ENCODE assay signal across 1 cellular context in genomic region chr1:248828845-248829244, GRCh38.
TF ChIP-seq lines count a peak whose summit lies in the region.

No MANE protein-coding gene starts in this region.

TF ChIP-seq in K562, 482 proteins besides CTCF, POLR2A, EP300 and RAD21 (continued from another document and continues in another):
- TF ChIP-seq CREB3 (tag; conservative IDR thresholded peaks at IDR 0.05; ENCODE audit: low read depth): no peak
- TF ChIP-seq L3MBTL2 (IDR thresholded peaks at IDR 0.05): no peak
- TF ChIP-seq NCOA6 (IDR thresholded peaks at IDR 0.05): no peak
- no peak for TF ChIP-seq KDM2B (CRISPR knock-in tag; IDR thresholded peaks at IDR 0.05)
- peak; percentile 65; the same call in 1 of the 2 replicates for TF ChIP-seq MYNN (IDR thresholded peaks at IDR 0.05)
- no peak for TF ChIP-seq MYNN (CRISPR knock-in tag; IDR thresholded peaks at IDR 0.05)
- TF ChIP-seq SFPQ (IDR thresholded peaks at IDR 0.05; ENCODE audit: low read depth, low read length): no peak
- TF ChIP-seq NFE2L1 (tag; IDR thresholded peaks at IDR 0.05; ENCODE audit: borderline replicate concordance, low read depth): no peak
- no peak for TF ChIP-seq UBTF (IDR thresholded peaks at IDR 0.05; ENCODE audit: borderline replicate concordance in 1 of 2, low read depth in 2 of 2, low read length in 2 of 2)
- no peak; the same call in 1 of the 2 replicates for TF ChIP-seq ESRRA (IDR thresholded peaks at IDR 0.05; ENCODE audit: borderline replicate concordance, low read depth)
- TF ChIP-seq GTF2B (IDR thresholded peaks at IDR 0.05; ENCODE audit: extremely low read depth, insufficient read length): no peak
- no peak for TF ChIP-seq MTF1 (CRISPR knock-in tag; IDR thresholded peaks at IDR 0.05; ENCODE audit: borderline replicate concordance)
- no peak for TF ChIP-seq FOXP1 (CRISPR knock-in tag; IDR thresholded peaks at IDR 0.05)
- no peak for TF ChIP-seq NR1H2 (CRISPR knock-in tag; IDR thresholded peaks at IDR 0.05)
- TF ChIP-seq CBX1 (IDR thresholded peaks at IDR 0.05; ENCODE audit: low read depth): no peak
- TF ChIP-seq TEAD2 (tag; IDR thresholded peaks at IDR 0.05): no peak
- no peak for TF ChIP-seq CHD2 (IDR thresholded peaks at IDR 0.05; ENCODE audit: low read depth, low read length)
- 0 out of 2 replicates have a peak, but pooled peaks have one; percentile 29 for TF ChIP-seq SMAD3 (CRISPR knock-in tag; conservative IDR thresholded peaks at IDR 0.05)
- TF ChIP-seq MYC (IDR thresholded peaks at IDR 0.05; ENCODE audit: low read depth, low read length): peak; percentile 40; the same call in 1 of the 2 replicates
- no peak for TF ChIP-seq MYC (CRISPR knock-in tag; IDR thresholded peaks at IDR 0.05; ENCODE audit: borderline replicate concordance, low read depth)
- no peak for TF ChIP-seq ZNF668 (CRISPR knock-in tag; IDR thresholded peaks at IDR 0.05)
- no peak for TF ChIP-seq FOXO4 (CRISPR knock-in tag; IDR thresholded peaks at IDR 0.05)
- TF ChIP-seq SMARCA4 (IDR thresholded peaks at IDR 0.05): peak; percentile 97
- TF ChIP-seq ETV5 (CRISPR knock-in tag; IDR thresholded peaks at IDR 0.05; ENCODE audit: low read depth): peak; percentile 76; the same call in 1 of the 2 replicates
- TF ChIP-seq HOMEZ (CRISPR knock-in tag; IDR thresholded peaks at IDR 0.05): no peak
- peak; percentile 68 for TF ChIP-seq TOE1 (IDR thresholded peaks at IDR 0.05; ENCODE audit: borderline replicate concordance)
- TF ChIP-seq TOE1 (CRISPR knock-in tag; IDR thresholded peaks at IDR 0.05; ENCODE audit: borderline replicate concordance, low read depth): no peak
- no peak for TF ChIP-seq SAFB (IDR thresholded peaks at IDR 0.05; ENCODE audit: borderline replicate concordance, low read depth, low read length)
- TF ChIP-seq CCAR2 (IDR thresholded peaks at IDR 0.05; ENCODE audit: low read depth, low read length): no peak
- no peak for TF ChIP-seq NKRF (IDR thresholded peaks at IDR 0.05; ENCODE audit: borderline replicate concordance)
- no peak for TF ChIP-seq ZNF518B (CRISPR knock-in tag; IDR thresholded peaks at IDR 0.05)
- no peak for TF ChIP-seq HDAC6 (IDR thresholded peaks at IDR 0.05; ENCODE audit: low read depth, low read length)
- no peak for TF ChIP-seq TGIF2 (CRISPR knock-in tag; IDR thresholded peaks at IDR 0.05)
- no peak for TF ChIP-seq MAX (CRISPR knock-in tag; IDR thresholded peaks at IDR 0.05)
- TF ChIP-seq ZNF766 (CRISPR knock-in tag; conservative IDR thresholded peaks at IDR 0.05): 0 out of 2 replicates have a peak, but pooled peaks have one; percentile 28
- no peak for TF ChIP-seq ZBTB12 (CRISPR knock-in tag; IDR thresholded peaks at IDR 0.05)
- TF ChIP-seq CUX1 (CRISPR knock-in tag; IDR thresholded peaks at IDR 0.05): peak; percentile 87; the same call in 1 of the 2 replicates
- TF ChIP-seq PHF21A (IDR thresholded peaks at IDR 0.05; ENCODE audit: borderline replicate concordance, low read depth): no peak; the same call in 1 of the 2 replicates
